8 cellular contexts compared by ENCODE assay signal in the genomic region with DNA sequence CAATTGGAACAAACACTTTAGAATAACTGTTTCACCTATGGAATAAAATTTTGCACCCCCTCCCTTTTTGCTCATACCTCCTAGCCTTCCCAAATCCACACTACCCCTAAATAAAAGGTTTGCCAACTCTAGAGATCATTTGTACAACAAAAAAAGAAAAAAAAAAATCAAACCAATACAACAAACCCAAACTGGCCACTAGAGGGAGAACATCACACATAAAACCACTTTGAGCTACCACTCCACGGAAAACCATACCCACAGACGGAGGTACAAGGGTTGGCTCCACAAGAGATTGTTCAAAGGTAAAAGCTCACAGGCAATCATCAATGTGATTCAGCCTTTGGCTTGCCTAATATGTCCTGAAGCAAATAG. TPM values are rescaled to one million over a fixed set of nuclear protein-coding genes. Genes with fewer than 3 reads are reported as not detected.
DNase-seq lines count a peak whose midpoint lies in the region; ATAC-seq and TF ChIP-seq lines count a peak whose summit lies in the region.

No MANE protein-coding gene starts in this region.

- H3K27ac ChIP-seq in parathyroid adenoma, result no peak overlapping the region

- H3K9me3 ChIP-seq in parathyroid adenoma (ENCODE audit: control insufficient read depth, low read length), result no peaks in the 10 kb centered on the region

- peaks cover 4% of the 10 kb centered on the region for H3K79me2 ChIP-seq in parathyroid adenoma

- H3K4me2 ChIP-seq in parathyroid adenoma (ENCODE audit: low read length), result no peak overlapping the region

- no peak overlapping the region for H3K9ac ChIP-seq in parathyroid adenoma

- H3K9me3 Mint-ChIP-seq in activated T-helper 17 cell treated with anti-CD3 and anti-CD28 coated beads, Interleukin-2, amount 50 U/mL, for 72 hours, result no peaks in the 10 kb centered on the region

- peaks cover 11% of the 10 kb centered on the region for H3K4me1 Mint-ChIP-seq in activated T-helper 17 cell treated with anti-CD3 and anti-CD28 coated beads, Interleukin-2, amount 50 U/mL, for 72 hours

- H3K4me1 ChIP-seq in parathyroid adenoma, result no peaks in the 10 kb centered on the region

- H3K4me3 ChIP-seq in parathyroid adenoma (ENCODE audit: low read depth, low read length), result no peak overlapping the region

- DNase-seq in DMS53 treated with DMSO at 0.1 percent for 48 hours (lab: John Stamatoyannopoulos, UW; ENCODE audit: unreplicated experiment) (peak; percentile 0), HT-29 (ENCODE audit: low spot score) (peak; percentile 65), OCI-M1 (lab: John Stamatoyannopoulos, UW) (peak; percentile 94), foreskin melanocyte (peak; percentile 40)

- H3K36me3 ChIP-seq in parathyroid adenoma (ENCODE audit: control insufficient read depth, insufficient read depth, low read length), result no peaks in the 10 kb centered on the region

- no peak overlapping the region for H2AFZ ChIP-seq in parathyroid adenoma

- peak overlapping the region; percentile 44 for H3K4me3 Mint-ChIP-seq in activated T-helper 17 cell treated with anti-CD3 and anti-CD28 coated beads, Interleukin-2, amount 50 U/mL, for 72 hours

- H3K27me3 Mint-ChIP-seq in activated T-helper 17 cell treated with anti-CD3 and anti-CD28 coated beads, Interleukin-2, amount 50 U/mL, for 72 hours, result no peaks in the 10 kb centered on the region

- H3K36me3 Mint-ChIP-seq in activated T-helper 17 cell treated with anti-CD3 and anti-CD28 coated beads, Interleukin-2, amount 50 U/mL, for 72 hours (ENCODE audit: low read depth), result no peaks in the 10 kb centered on the region

- H3K27ac Mint-ChIP-seq in activated T-helper 17 cell treated with anti-CD3 and anti-CD28 coated beads, Interleukin-2, amount 50 U/mL, for 72 hours, result peak overlapping the region; percentile 12

- peak; percentile 91 for ATAC-seq in GM21390 (IDR thresholded peaks at IDR 0.05; ENCODE audit: unreplicated experiment)
- peak; percentile 70 for ATAC-seq in activated T-helper 17 cell treated with anti-CD3 and anti-CD28 coated beads, Interleukin-2, amount 50 U/mL, for 72 hours (replicated peaks)
- ATAC-seq in GM19397 (IDR thresholded peaks at IDR 0.05; ENCODE audit: unreplicated experiment), result no peak

- no peaks in the 10 kb centered on the region for H3K27me3 ChIP-seq in parathyroid adenoma (ENCODE audit: control insufficient read depth, insufficient read depth, low read length)

- peak; percentile 83 for TF ChIP-seq CTCF in parathyroid adenoma (IDR thresholded peaks at IDR 0.05)

RNA-seq across cellular contexts. Expression of a gene that starts 47.6 kb away (rescaled TPM):
- total RNA-seq in HT-29 (2014; rRNA removed; shearing (Covaris generic)), result 5.6 and 8.1 TPM in 2 replicates
- total RNA-seq in activated T-helper 17 cell treated with anti-CD3 and anti-CD28 coated beads, Interleukin-2, amount 50 U/mL, for 72 hours, result 10 to 100 TPM in 1 of 2 donors, 1 to 10 TPM in 1; 7.1 to 12.4 TPM

Comparison
In these comparisons a context has a peak if more than half of its experiments do, and no peak if none do; other contexts are left out.
1. DNase-seq: peak in every context shown above with its lines; median percentile 94 in OCI-M1; 65 in HT-29; 40 in foreskin melanocyte; 0 in DMS53 treated with DMSO at 0.1 percent for 48 hours.